ENCODE assay signal across 9 cellular contexts in genomic region chr11:43943931-43944751, GRCh38. TPM values are rescaled to one million over a fixed set of nuclear protein-coding genes. Genes with fewer than 3 reads are reported as not detected.
DNase-seq lines count a peak whose midpoint lies in the region; ATAC-seq and TF ChIP-seq lines count a peak whose summit lies in the region.
"Had no signal": no experiment of that assay in that cellular context is flagged by ENCODE, and none has a peak within 500 bp of the region (broad histone marks: within the 10 kb centered on the region; RNA-seq: fewer than 3 reads in every experiment).

No MANE protein-coding gene starts in this region.

- H3K4me1 ChIP-seq in thyroid gland: peaks cover 0 to 27% of the 10 kb centered on the region in 2 donors

- intact Hi-C loops in CD14-positive monocyte (cut with micrococcal nuclease) (loop anchor here in 1 of 2 donors (5.0 kb wide), 1 partner anchor 52 kb away; no protein-coding TSS in a partner anchor), thyroid gland (cut with DNase I) (no loop called here)

- no peaks in the 10 kb centered on the region for H3K36me3 ChIP-seq in thyroid gland
- H3K36me3 ChIP-seq: neutrophil had no signal

- H3K9me3 ChIP-seq in thyroid gland: no peaks in the 10 kb centered on the region
- H3K9me3 ChIP-seq: neutrophil had no signal

- 2% methylated on average over 41 to 47 of the region's 54 CpGs for WGBS in thyroid gland, 2 donors

- peaks cover 44 to 72% (median 70%) of the 10 kb centered on the region in 3 donors for H3K27me3 Mint-ChIP-seq in CD14-positive monocyte (ENCODE audit: low read depth in 3 of 3)

- peaks cover 0 to 12% (median 7%) of the 10 kb centered on the region in 7 donors for H3K9me3 Mint-ChIP-seq in CD14-positive monocyte

- no peak for ATAC-seq in HG02970 (IDR thresholded peaks at IDR 0.05; ENCODE audit: low FRiP score, unreplicated experiment)
- ATAC-seq in HG02870 (IDR thresholded peaks at IDR 0.05; ENCODE audit: unreplicated experiment): no peak

- TF ChIP-seq POLR2A in thyroid gland (IDR thresholded peaks at IDR 0.05): no peak

- H3K4me3 Mint-ChIP-seq in CD14-positive monocyte: peak overlapping the region; percentile 69 to 94

- no peaks in the 10 kb centered on the region for H3K27me3 ChIP-seq in thyroid gland

- TF ChIP-seq CTCF in CD14-positive monocyte (IDR thresholded peaks at IDR 0.05) (no peak), LNCaP clone FGC (IDR thresholded peaks at IDR 0.05; ENCODE audit: control insufficient read depth, extremely low read depth, insufficient read depth) (no peak), thyroid gland (IDR thresholded peaks at IDR 0.05) (no peak)

- peak overlapping the region; percentile 62 for H3K27ac ChIP-seq in caudate nucleus (ENCODE audit: low read depth, low read length)
- H3K27ac ChIP-seq in thyroid gland: peak overlapping the region; percentile 75 to 88 (median 80)
- H3K27ac ChIP-seq: neutrophil had no signal

- no peak overlapping the region for H3K27ac Mint-ChIP-seq in CD14-positive monocyte

- peaks cover 0 to 6% of the 10 kb centered on the region in 2 donors for H3K36me3 Mint-ChIP-seq in CD14-positive monocyte

- DNase-seq in CD14-positive monocyte (ENCODE audit: low spot score) (no peak), LNCaP clone FGC (ENCODE audit: low read depth) (no peak), caudate nucleus (lab: John Stamatoyannopoulos, UW) (peak in 2 of 61 donors; percentile 21 to 41), lung microvascular endothelial cell (ENCODE audit: low read depth in 2 of 2) (peak; percentile 31 to 47), thyroid gland (no peak), GM19240 (ENCODE audit: insufficient read length, low spot score) (no peak)

- peak overlapping the region; percentile 38 for H3K4me3 ChIP-seq in LNCaP clone FGC (ENCODE audit: low read depth, low read length)
- peak overlapping the region in 2 of 3 donors; percentile 32 to 48 for H3K4me3 ChIP-seq in thyroid gland (replicated peaks in 1 of 3)

- peaks cover 26% of the 10 kb centered on the region for H3K4me1 Mint-ChIP-seq in CD14-positive monocyte

RNA-seq across cellular contexts. Expression of gene C11orf96, which starts 1.7 kb away (rescaled TPM):
- polyA plus RNA-seq in CD14-positive monocyte: not detected
- 3.5 and 4.0 TPM in 2 replicates for total RNA-seq in lung microvascular endothelial cell
- 100 to 1,000 TPM in 1 of 4 donors, 10 to 100 TPM in 3; 27.7 to 100 (median 73.5) TPM for total RNA-seq in thyroid gland

Comparison
In these comparisons a context has a peak if more than half of its experiments do, and no peak if none do; other contexts are left out.
1. DNase-seq: peak in lung microvascular endothelial cell (2 of 2); none in CD14-positive monocyte (single experiment), LNCaP clone FGC (single experiment), thyroid gland (0 of 2) and GM19240 (single experiment).